1 cellular context compared by ENCODE assay signal in genomic region chr17:28335201-28335958, GRCh38.
A peak's percentile ranks its signal among the peaks of the same experiment; 100 is the strongest.
TF ChIP-seq lines count a peak whose summit lies in the region.

Gene IFT20, minus strand, starts transcription at chr17:28335472. Its CDS starts 3,487 bp downstream, at chr17:28331985.
A gene with protein sequence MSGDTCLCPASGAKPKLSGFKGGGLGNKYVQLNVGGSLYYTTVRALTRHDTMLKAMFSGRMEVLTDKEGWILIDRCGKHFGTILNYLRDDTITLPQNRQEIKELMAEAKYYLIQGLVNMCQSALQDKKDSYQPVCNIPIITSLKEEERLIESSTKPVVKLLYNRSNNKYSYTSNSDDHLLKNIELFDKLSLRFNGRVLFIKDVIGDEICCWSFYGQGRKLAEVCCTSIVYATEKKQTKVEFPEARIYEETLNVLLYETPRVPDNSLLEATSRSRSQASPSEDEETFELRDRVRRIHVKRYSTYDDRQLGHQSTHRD (plus strand): TSS chr17:28335761. CDS start chr17:28339522, 3,761 bp downstream.

TF ChIP-seq in HepG2, 621 proteins besides CTCF, POLR2A, EP300 and RAD21 (continued from another document and continues in another):
- TF ChIP-seq TFE3 (CRISPR knock-in tag; IDR thresholded peaks at IDR 0.05) (peak; percentile 24; the same call in 1 of the 2 replicates), HIVEP1 (CRISPR knock-in tag; IDR thresholded peaks at IDR 0.05) (peak; percentile 93; the same call in 1 of the 2 replicates), ASH2L (IDR thresholded peaks at IDR 0.05; ENCODE audit: insufficient read length, low read depth, low read length) (peak; percentile 68), ZNF451 (CRISPR knock-in tag; IDR thresholded peaks at IDR 0.05) (peak; percentile 80; the same call in 1 of the 2 replicates), SP5 (CRISPR knock-in tag; IDR thresholded peaks at IDR 0.05; ENCODE audit: borderline replicate concordance, low read depth) (peak; percentile 35), ZNF629 (CRISPR knock-in tag; conservative IDR thresholded peaks at IDR 0.05) (0 out of 2 replicates have a peak, but pooled peaks have one; percentile 4), ZBTB43 (CRISPR knock-in tag; conservative IDR thresholded peaks at IDR 0.05) (no peak), ZNF616 (CRISPR knock-in tag; IDR thresholded peaks at IDR 0.05; ENCODE audit: low read depth) (0 out of 2 replicates have a peak, but pooled peaks have one; percentile 14), RBAK (CRISPR knock-in tag; IDR thresholded peaks at IDR 0.05) (no peak), HCFC1 (IDR thresholded peaks at IDR 0.05; ENCODE audit: low read depth, low read length) (peak; percentile 97), HOXD1 (CRISPR knock-in tag; IDR thresholded peaks at IDR 0.05) (peak; percentile 54; the same call in 1 of the 2 replicates), TERF1 (CRISPR knock-in tag; IDR thresholded peaks at IDR 0.05) (no peak), MYC (CRISPR knock-in tag; IDR thresholded peaks at IDR 0.05; ENCODE audit: borderline replicate concordance) (peak; percentile 49; the same call in 1 of the 2 replicates), SAFB2 (CRISPR knock-in tag; IDR thresholded peaks at IDR 0.05; ENCODE audit: borderline replicate concordance, low read depth) (no peak; the same call in 1 of the 2 replicates), ATF1 (CRISPR knock-in tag; IDR thresholded peaks at IDR 0.05) (peak; percentile 98), ZFYVE20 (CRISPR knock-in tag; IDR thresholded peaks at IDR 0.05; ENCODE audit: borderline replicate concordance, low read depth) (no peak), KLF15 (CRISPR knock-in tag; IDR thresholded peaks at IDR 0.05; ENCODE audit: borderline replicate concordance) (0 out of 2 replicates have a peak, but pooled peaks have one; percentile 69), FOXP1 (IDR thresholded peaks at IDR 0.05) (peak; percentile 65; the same call in 1 of the 2 replicates), FOXP1 (CRISPR knock-in tag; IDR thresholded peaks at IDR 0.05) (peak; percentile 69), SRSF4 (IDR thresholded peaks at IDR 0.05; ENCODE audit: low read depth, low read length, poor library complexity, severe bottlenecking) (no peak), PLRG1 (conservative IDR thresholded peaks at IDR 0.05) (no peak), SALL2 (CRISPR knock-in tag; IDR thresholded peaks at IDR 0.05) (peak; percentile 88), TRIM24 (CRISPR knock-in tag; IDR thresholded peaks at IDR 0.05) (no peak), RAD51 (IDR thresholded peaks at IDR 0.05; ENCODE audit: borderline replicate concordance) (no peak), ZBTB38 (CRISPR knock-in tag; IDR thresholded peaks at IDR 0.05) (peak; percentile 52), ZNF263 (CRISPR knock-in tag; IDR thresholded peaks at IDR 0.05) (no peak), KDM4B (CRISPR knock-in tag; IDR thresholded peaks at IDR 0.05) (peak; percentile 43; the same call in 1 of the 2 replicates), ZFP36L1 (CRISPR knock-in tag; IDR thresholded peaks at IDR 0.05) (peak; percentile 33; the same call in 1 of the 2 replicates), ZNF160 (CRISPR knock-in tag; IDR thresholded peaks at IDR 0.05) (0 out of 2 replicates have a peak, but pooled peaks have one; percentile 7), CBFB (CRISPR knock-in tag; IDR thresholded peaks at IDR 0.05) (peak; percentile 60), CHD4 (IDR thresholded peaks at IDR 0.05; ENCODE audit: borderline replicate concordance, low read length) (no peak), ZNF12 (CRISPR knock-in tag; IDR thresholded peaks at IDR 0.05) (no peak), PCBP1 (IDR thresholded peaks at IDR 0.05; ENCODE audit: borderline replicate concordance, low read depth, low read length) (no peak), IKZF4 (CRISPR knock-in tag; IDR thresholded peaks at IDR 0.05; ENCODE audit: borderline replicate concordance, low read depth, not compliant biosample characterization) (no peak), SUZ12 (IDR thresholded peaks at IDR 0.05; ENCODE audit: low read depth, low read length) (peak; percentile 90), GLI4 (CRISPR knock-in tag; IDR thresholded peaks at IDR 0.05; ENCODE audit: borderline replicate concordance) (no peak), PPARG (CRISPR knock-in tag; conservative IDR thresholded peaks at IDR 0.05) (no peak; the same call in 1 of the 2 replicates), DMTF1 (CRISPR knock-in tag; IDR thresholded peaks at IDR 0.05) (no peak), ZNF550 (CRISPR knock-in tag; IDR thresholded peaks at IDR 0.05; ENCODE audit: borderline replicate concordance) (no peak), ATF7-NPFF (CRISPR knock-in tag; IDR thresholded peaks at IDR 0.05; ENCODE audit: low read depth) (peak; percentile 29), MBD4 (IDR thresholded peaks at IDR 0.05; ENCODE audit: borderline replicate concordance, low read length) (no peak), MEIS1 (CRISPR knock-in tag; IDR thresholded peaks at IDR 0.05; ENCODE audit: borderline replicate concordance) (peak; percentile 38; the same call in 1 of the 2 replicates)
- TF ChIP-seq, protein P1, sequence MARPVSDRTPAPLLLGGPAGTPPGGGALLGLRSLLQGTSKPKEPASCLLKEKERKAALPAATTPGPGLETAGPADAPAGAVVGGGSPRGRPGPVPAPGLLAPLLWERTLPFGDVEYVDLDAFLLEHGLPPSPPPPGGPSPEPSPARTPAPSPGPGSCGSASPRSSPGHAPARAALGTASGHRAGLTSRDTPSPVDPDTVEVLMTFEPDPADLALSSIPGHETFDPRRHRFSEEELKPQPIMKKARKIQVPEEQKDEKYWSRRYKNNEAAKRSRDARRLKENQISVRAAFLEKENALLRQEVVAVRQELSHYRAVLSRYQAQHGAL (CRISPR knock-in tag; IDR thresholded peaks at IDR 0.05; ENCODE audit: not compliant biosample characterization), result no peak
- TF ChIP-seq, protein P2, sequence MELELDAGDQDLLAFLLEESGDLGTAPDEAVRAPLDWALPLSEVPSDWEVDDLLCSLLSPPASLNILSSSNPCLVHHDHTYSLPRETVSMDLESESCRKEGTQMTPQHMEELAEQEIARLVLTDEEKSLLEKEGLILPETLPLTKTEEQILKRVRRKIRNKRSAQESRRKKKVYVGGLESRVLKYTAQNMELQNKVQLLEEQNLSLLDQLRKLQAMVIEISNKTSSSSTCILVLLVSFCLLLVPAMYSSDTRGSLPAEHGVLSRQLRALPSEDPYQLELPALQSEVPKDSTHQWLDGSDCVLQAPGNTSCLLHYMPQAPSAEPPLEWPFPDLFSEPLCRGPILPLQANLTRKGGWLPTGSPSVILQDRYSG (CRISPR knock-in tag; IDR thresholded peaks at IDR 0.05), result no peak
- TF ChIP-seq, protein P3, sequence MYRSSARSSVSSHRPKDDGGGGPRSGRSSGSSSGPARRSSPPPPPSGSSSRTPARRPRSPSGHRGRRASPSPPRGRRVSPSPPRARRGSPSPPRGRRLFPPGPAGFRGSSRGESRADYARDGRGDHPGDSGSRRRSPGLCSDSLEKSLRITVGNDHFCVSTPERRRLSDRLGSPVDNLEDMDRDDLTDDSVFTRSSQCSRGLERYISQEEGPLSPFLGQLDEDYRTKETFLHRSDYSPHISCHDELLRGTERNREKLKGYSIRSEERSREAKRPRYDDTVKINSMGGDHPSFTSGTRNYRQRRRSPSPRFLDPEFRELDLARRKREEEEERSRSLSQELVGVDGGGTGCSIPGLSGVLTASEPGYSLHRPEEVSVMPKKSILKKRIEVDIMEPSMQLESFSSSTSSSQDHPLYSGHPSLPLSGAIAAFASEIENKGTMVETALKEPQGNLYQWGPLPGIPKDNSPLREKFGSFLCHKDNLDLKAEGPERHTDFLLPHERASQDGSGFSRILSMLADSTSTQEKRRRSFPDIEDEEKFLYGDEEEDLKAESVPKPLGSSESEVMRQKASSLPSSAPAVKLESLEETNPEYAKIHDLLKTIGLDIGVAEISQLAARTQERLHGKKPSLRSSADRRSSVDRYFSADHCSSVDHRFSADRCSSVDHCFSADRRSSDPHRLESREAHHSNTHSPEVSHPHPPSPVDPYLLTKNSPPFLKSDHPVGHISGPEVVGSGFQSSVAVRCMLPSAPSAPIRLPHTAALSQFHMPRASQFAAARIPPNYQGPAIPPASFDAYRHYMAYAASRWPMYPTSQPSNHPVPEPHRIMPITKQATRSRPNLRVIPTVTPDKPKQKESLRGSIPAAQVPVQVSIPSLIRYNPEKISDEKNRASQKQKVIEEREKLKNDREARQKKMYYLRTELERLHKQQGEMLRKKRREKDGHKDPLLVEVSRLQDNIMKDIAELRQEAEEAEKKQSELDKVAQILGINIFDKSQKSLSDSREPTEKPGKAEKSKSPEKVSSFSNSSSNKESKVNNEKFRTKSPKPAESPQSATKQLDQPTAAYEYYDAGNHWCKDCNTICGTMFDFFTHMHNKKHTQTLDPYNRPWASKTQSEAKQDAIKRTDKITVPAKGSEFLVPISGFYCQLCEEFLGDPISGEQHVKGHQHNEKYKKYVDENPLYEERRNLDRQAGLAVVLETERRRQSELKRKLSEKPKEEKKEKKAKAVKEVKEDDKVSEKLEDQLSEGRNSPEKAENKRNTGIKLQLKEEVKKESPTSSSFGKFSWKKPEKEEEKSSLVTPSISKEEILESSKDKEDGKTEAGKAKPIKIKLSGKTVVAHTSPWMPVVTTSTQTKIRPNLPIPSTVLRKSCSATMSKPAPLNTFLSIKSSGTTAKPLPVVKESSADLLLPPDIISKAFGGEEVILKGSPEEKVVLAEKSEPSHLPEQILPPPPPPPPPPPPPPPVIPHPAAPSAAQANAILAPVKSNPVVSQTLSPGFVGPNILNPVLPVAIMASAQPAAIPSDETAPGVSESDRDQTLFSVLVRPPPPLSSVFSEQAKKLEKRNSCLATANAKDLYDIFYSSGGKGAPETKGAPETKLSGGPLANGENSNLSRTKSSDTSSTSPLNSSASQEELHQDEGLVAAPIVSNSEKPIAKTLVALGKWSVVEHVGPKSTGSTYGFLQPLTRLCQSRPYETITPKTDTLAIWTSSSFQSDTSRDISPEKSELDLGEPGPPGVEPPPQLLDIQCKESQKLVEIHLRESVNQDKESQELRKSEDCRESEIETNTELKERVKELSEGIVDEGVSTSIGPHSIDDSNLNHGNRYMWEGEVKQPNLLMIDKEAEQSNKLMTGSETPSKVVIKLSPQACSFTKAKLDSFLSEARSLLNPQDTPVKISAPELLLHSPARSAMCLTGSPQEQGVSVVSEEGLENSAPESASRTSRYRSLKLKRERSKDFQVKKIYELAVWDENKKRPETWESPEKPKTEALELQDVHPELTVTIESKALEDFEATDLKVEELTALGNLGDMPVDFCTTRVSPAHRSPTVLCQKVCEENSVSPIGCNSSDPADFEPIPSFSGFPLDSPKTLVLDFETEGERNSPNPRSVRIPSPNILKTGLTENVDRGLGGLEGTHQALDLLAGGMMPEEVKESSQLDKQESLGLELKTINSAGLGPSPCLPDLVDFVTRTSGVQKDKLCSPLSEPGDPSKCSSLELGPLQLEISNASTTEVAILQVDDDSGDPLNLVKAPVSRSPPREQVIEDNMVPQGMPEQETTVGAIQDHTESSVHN (CRISPR knock-in tag; IDR thresholded peaks at IDR 0.05), result no peak
- TF ChIP-seq, protein P4, sequence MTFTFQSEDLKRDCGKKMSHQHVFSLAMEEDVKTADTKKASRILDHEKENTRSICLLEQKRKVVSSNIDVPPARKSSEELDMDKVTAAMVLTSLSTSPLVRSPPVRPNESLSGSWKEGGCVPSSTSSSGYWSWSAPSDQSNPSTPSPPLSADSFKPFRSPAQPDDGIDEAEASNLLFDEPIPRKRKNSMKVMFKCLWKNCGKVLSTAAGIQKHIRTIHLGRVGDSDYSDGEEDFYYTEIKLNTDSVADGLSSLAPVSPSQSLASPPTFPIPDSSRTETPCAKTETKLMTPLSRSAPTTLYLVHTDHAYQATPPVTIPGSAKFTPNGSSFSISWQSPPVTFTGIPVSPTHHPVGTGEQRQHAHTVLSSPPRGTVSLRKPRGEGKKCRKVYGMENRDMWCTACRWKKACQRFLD (CRISPR knock-in tag; IDR thresholded peaks at IDR 0.05; ENCODE audit: borderline replicate concordance), result no peak
